In the genomic region with DNA sequence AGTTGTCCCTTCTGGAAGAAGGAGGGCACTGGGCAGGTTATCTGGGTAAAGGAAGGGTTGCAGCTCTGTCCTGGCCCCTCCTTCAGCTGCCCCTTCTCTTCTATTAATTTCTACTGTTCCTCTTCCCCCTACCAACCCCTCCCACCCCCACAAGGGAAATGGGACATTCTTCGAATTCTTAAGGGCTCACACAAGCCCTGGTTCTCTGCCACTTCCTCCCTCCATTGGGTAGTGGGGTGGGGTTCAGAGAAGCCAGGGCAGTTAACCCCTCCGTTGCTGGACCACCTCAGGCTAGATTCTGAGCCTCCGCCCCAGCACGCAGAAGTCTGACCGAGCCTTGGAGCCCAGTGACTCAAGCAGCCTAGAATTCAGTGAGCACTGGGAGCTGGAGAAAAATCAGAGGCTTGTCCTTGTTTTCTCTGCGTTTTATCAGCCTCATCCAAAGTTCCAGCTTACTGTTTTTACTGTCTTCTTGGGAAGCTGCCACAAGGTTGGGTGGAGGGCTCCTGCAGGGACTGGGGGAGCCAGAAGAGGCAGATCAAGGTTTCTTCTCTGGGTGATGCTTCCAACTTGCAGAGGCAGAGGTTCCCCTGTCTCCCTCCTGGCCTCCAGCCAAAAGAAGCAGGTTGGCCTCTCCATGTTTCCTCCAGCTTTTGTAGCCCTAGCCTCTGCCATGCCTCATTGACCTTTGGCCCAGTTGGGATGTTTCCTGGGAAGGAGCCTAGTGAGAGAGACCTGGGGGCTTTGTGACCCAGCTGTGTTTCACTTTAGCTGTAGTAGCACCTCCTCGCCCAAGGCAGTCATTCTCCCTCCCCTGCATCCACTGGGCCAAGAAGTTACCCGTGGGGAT, we compare ENCODE assay signal across 8 cellular contexts. TPM values are rescaled to one million over a fixed set of nuclear protein-coding genes. Genes with fewer than 3 reads are reported as not detected.
DNase-seq lines count a peak whose midpoint lies in the region; ATAC-seq, FAIRE-seq and TF ChIP-seq lines count a peak whose summit lies in the region.

No MANE protein-coding gene starts in this region.

- no TSS peak for BruUV-seq in MCF 10A (replicated peaks; lab: Mats Ljungman, UMichigan)

- H3K4me1 ChIP-seq in CD4-positive, alpha-beta memory T cell (ENCODE audit: insufficient read depth, low read length), result peaks cover 92% of the 10 kb centered on the region
- H3K4me1 ChIP-seq in kidney (ENCODE audit: control insufficient read depth in 1 of 2, insufficient read depth in 1 of 2, low read depth in 1 of 2, low read length in 2 of 2) (peaks cover 48 to 62% of the 10 kb centered on the region in 2 donors), testis (peaks cover 59% of the 10 kb centered on the region)

- TF ChIP-seq POLR2A in testis (IDR thresholded peaks at IDR 0.05), result no peak

- CTCF ChIA-PET in CD4-positive, alpha-beta memory T cell (lab: Charles Lee; ENCODE audit: partially characterized antibody), result interaction anchor here (1.3 to 2.0 kb wide), 3 partner anchors 11 to 12 kb away, joined by 3 to 7 read pairs (median 4); a partner anchor contains a TSS
- CTCF ChIA-PET in MCF 10A (lab: Yijun Ruan, JAX), result interaction anchor here (0.6 to 1.3 kb wide), 2 partner anchors 8 to 125 kb away, joined by 4 to 5 read pairs; no protein-coding TSS in a partner anchor

- H3K9me3 ChIP-seq in CD4-positive, alpha-beta memory T cell (ENCODE audit: control insufficient read depth in 1 of 2, low read length in 2 of 2), result no peaks in the 10 kb centered on the region
- H3K9me3 ChIP-seq in kidney (ENCODE audit: control insufficient read depth in 1 of 2, low read length in 2 of 2), result no peaks in the 10 kb centered on the region
- H3K9me3 ChIP-seq in testis, result no peaks in the 10 kb centered on the region

- no peaks in the 10 kb centered on the region for H3K27me3 Mint-ChIP-seq in CD4-positive, alpha-beta memory T cell
- H3K27me3 Mint-ChIP-seq in MCF 10A (ENCODE audit: insufficient read depth, unreplicated experiment), result no peaks in the 10 kb centered on the region

- no peak overlapping the region for H3K4me3 ChIP-seq in CD4-positive, alpha-beta memory T cell (ENCODE audit: low read length in 2 of 2)
- peak overlapping the region in 1 of 2 donors; percentile 5 for H3K4me3 ChIP-seq in kidney (ENCODE audit: low read length in 2 of 2)
- no peak overlapping the region for H3K4me3 ChIP-seq in testis

- 18 to 41% methylated on average over 8 of the region's 8 CpGs for WGBS in testis, 2 donors

- peaks cover 34 to 59% of the 10 kb centered on the region in 2 donors for H3K36me3 Mint-ChIP-seq in CD4-positive, alpha-beta memory T cell
- H3K36me3 Mint-ChIP-seq in MCF 10A (ENCODE audit: insufficient read depth, unreplicated experiment), result peaks cover 36% of the 10 kb centered on the region

- peak overlapping the region; percentile 33 to 90 (median 83) for H3K27ac Mint-ChIP-seq in CD4-positive, alpha-beta memory T cell
- H3K27ac Mint-ChIP-seq in MCF 10A (ENCODE audit: low read depth, unreplicated experiment), result peak overlapping the region; percentile 77

- no peaks in the 10 kb centered on the region for H3K9me3 Mint-ChIP-seq in CD4-positive, alpha-beta memory T cell
- no peaks in the 10 kb centered on the region for H3K9me3 Mint-ChIP-seq in MCF 10A (ENCODE audit: unreplicated experiment)

- DNase-seq in CD4-positive, alpha-beta memory T cell, result no peak
- DNase-seq in LHCN-M2 (ENCODE audit: low read depth) (peak; percentile 90), MCF 10A (ENCODE audit: unreplicated experiment) (peak; percentile 75), kidney (peak; percentile 88), testis (peak; percentile 50), DMS153 treated with DMSO at 0.1 percent for 48 hours (lab: John Stamatoyannopoulos, UW; ENCODE audit: unreplicated experiment) (no peak)

- peak overlapping the region in 7 of 8 donors; percentile 59 to 77 (median 69) for H3K4me3 Mint-ChIP-seq in CD4-positive, alpha-beta memory T cell
- H3K4me3 Mint-ChIP-seq in MCF 10A (ENCODE audit: unreplicated experiment), result peak overlapping the region; percentile 40

- peaks cover 25% of the 10 kb centered on the region for H3K36me3 ChIP-seq in CD4-positive, alpha-beta memory T cell (ENCODE audit: insufficient read depth, low read length)
- H3K36me3 ChIP-seq in kidney (ENCODE audit: control insufficient read depth in 1 of 2, insufficient read depth in 2 of 2, low read length in 2 of 2) (peaks cover 6 to 10% of the 10 kb centered on the region in 2 donors), testis (ENCODE audit: low read depth, missing control alignments) (no peaks in the 10 kb centered on the region)

- no peak for FAIRE-seq in kidney (lab: Jason Lieb, UNC)

- POLR2A ChIA-PET in CD4-positive, alpha-beta memory T cell (lab: Charles Lee; ENCODE audit: partially characterized antibody), result interaction anchor here (0.7 to 10.4 kb wide), 6 partner anchors 10 to 27 kb away, joined by 4 to 138 read pairs (median 6); a partner anchor contains a TSS
- POLR2A ChIA-PET in MCF 10A (lab: Yijun Ruan, JAX), result interaction anchor here (0.7 to 1.5 kb wide), 5 partner anchors 9 to 183 kb away, joined by 3 to 5 read pairs (median 4); a partner anchor contains a TSS

- ATAC-seq in HG03159 (IDR thresholded peaks at IDR 0.05; ENCODE audit: unreplicated experiment), result no peak
- ATAC-seq in GM21528 (IDR thresholded peaks at IDR 0.05; ENCODE audit: low FRiP score, unreplicated experiment), result no peak

- peaks cover 59 to 95% (median 75%) of the 10 kb centered on the region in 4 donors for H3K4me1 Mint-ChIP-seq in CD4-positive, alpha-beta memory T cell
- H3K4me1 Mint-ChIP-seq in MCF 10A (ENCODE audit: insufficient read depth, unreplicated experiment), result peaks cover 29% of the 10 kb centered on the region

- intact Hi-C loops in CD4-positive, alpha-beta memory T cell (cut with micrococcal nuclease), result no loop called here
- intact Hi-C loops in MCF 10A (cut with micrococcal nuclease), result no loop called here
- intact Hi-C loops in kidney (cut with DNase I), result no loop called here
- intact Hi-C loops in testis (cut with DNase I; ENCODE audit: low total_unique reads), result no loop called here

- H3K9ac ChIP-seq in kidney (ENCODE audit: low read length in 2 of 2), result peak overlapping the region in 1 of 2 donors; percentile 35

- no peak for TF ChIP-seq CTCF in MCF 10A (IDR thresholded peaks at IDR 0.05; ENCODE audit: unreplicated experiment)
- no peak for TF ChIP-seq CTCF in kidney (IDR thresholded peaks at IDR 0.05; ENCODE audit: borderline replicate concordance, extremely low read depth, insufficient read depth)
- TF ChIP-seq CTCF in testis (IDR thresholded peaks at IDR 0.05), result no peak

- H3K27me3 ChIP-seq in CD4-positive, alpha-beta memory T cell (ENCODE audit: insufficient read depth, low read length), result no peaks in the 10 kb centered on the region
- no peaks in the 10 kb centered on the region for H3K27me3 ChIP-seq in testis

- H3K27ac ChIP-seq in CD4-positive, alpha-beta memory T cell (ENCODE audit: low read depth, low read length), result peak overlapping the region; percentile 31
- H3K27ac ChIP-seq in kidney (ENCODE audit: low read depth in 2 of 2, low read length in 2 of 2) (peak overlapping the region; percentile 60 to 82), testis (peak overlapping the region; percentile 1 to 62)

RNA-seq across cellular contexts. Expression of a gene that starts 10.2 kb away (rescaled TPM):
- 100 to 1,000 TPM; 120 to 122 TPM for total RNA-seq in CD4-positive, alpha-beta memory T cell
- 10 to 100 TPM; 32.1 to 65.3 TPM for polyA plus RNA-seq in CD4-positive, alpha-beta memory T cell
- 299 and 362 TPM in 2 replicates for total RNA-seq in LHCN-M2 (2014; rRNA removed)
- polyA plus RNA-seq in LHCN-M2 (2012), result 456 TPM
- 65.1 and 68.1 TPM in 2 replicates for total RNA-seq in MCF 10A (2022)
- 138 TPM for total RNA-seq in kidney
- 62.5 TPM for polyA plus RNA-seq in kidney (ENCODE audit: insufficient read depth, low read depth, low replicate concordance)
- 10 to 100 TPM; 60.3 to 83.2 TPM for total RNA-seq in testis
- 58.2 TPM for polyA plus RNA-seq in testis (ENCODE audit: insufficient read depth, low read depth, low replicate concordance)

RNA-seq across cellular contexts. Expression of a gene that starts 26.6 kb away (rescaled TPM):
- total RNA-seq in CD4-positive, alpha-beta memory T cell, result 1,000 to 10,000 TPM; 1,511 to 1,572 TPM
- 1,000 to 10,000 TPM in 1 of 2 donors, 100 to 1,000 TPM in 1; 728 to 1,314 TPM for polyA plus RNA-seq in CD4-positive, alpha-beta memory T cell
- total RNA-seq in LHCN-M2 (2014; rRNA removed), result 945 and 978 TPM in 2 replicates
- 2,218 TPM for polyA plus RNA-seq in LHCN-M2 (2012)
- total RNA-seq in MCF 10A (2022), result 1,891 and 2,060 TPM in 2 replicates
- 1,183 TPM for total RNA-seq in kidney
- 2,399 TPM for polyA plus RNA-seq in kidney (ENCODE audit: insufficient read depth, low read depth, low replicate concordance)
- total RNA-seq in testis, result 100 to 1,000 TPM; 406 to 746 TPM
- 912 TPM for polyA plus RNA-seq in testis (ENCODE audit: insufficient read depth, low read depth, low replicate concordance)

RNA-seq across cellular contexts. Expression of a gene that starts 55.0 kb away (rescaled TPM):
- total RNA-seq in CD4-positive, alpha-beta memory T cell, result 10 to 100 TPM; 44.4 to 46.8 TPM
- 1 to 10 TPM; 4.3 to 9.6 TPM for polyA plus RNA-seq in CD4-positive, alpha-beta memory T cell
- total RNA-seq in LHCN-M2 (2014; rRNA removed), result 9.5 and 10.1 TPM in 2 replicates
- polyA plus RNA-seq in LHCN-M2 (2012), result 9.3 TPM
- total RNA-seq in MCF 10A (2022), result 21.9 and 23.4 TPM in 2 replicates
- 25.7 TPM for total RNA-seq in kidney
- polyA plus RNA-seq in kidney (ENCODE audit: insufficient read depth, low read depth, low replicate concordance), result 12.9 TPM
- 10 to 100 TPM; 23.9 to 67.1 TPM for total RNA-seq in testis
- polyA plus RNA-seq in testis (ENCODE audit: insufficient read depth, low read depth, low replicate concordance), result 41.9 TPM

Comparison
In these comparisons a context has a peak if more than half of its experiments do, and no peak if none do; other contexts are left out.
1. DNase-seq: peak in LHCN-M2 (single experiment), MCF 10A (single experiment), kidney (single experiment) and testis (single experiment); none in CD4-positive, alpha-beta memory T cell (0 of 5) and DMS153 treated with DMSO at 0.1 percent for 48 hours (single experiment).
2. Peak in every context shown above with its lines, with median percentiles within 50 percentile points of each other: H3K27ac ChIP-seq.